ENCODE assay signal across 27 cellular contexts in genomic region chr10:6586501-6586900, GRCh38. TPM values are rescaled to one million over a fixed set of nuclear protein-coding genes. Genes with fewer than 3 reads are reported as not detected.
A peak's percentile ranks its signal among the peaks of the same experiment; 100 is the strongest.
DNase-seq lines count a peak whose midpoint lies in the region; ATAC-seq and TF ChIP-seq lines count a peak whose summit lies in the region.
"Had no signal": no experiment of that assay in that cellular context is flagged by ENCODE, and none has a peak within 500 bp of the region (broad histone marks: within the 10 kb centered on the region; RNA-seq: fewer than 3 reads in every experiment).

No MANE protein-coding gene starts in this region.

- peak overlapping the region; percentile 51 for H3K4me3 ChIP-seq in CD8-positive, alpha-beta T cell (ENCODE audit: low read depth, low read length)
- H3K4me3 ChIP-seq: adrenal gland, BLaER1, esophagus squamous epithelium, lower lobe of right lung, transverse colon had no signal

- peak overlapping the region; percentile 50 for H3K27ac ChIP-seq in CD8-positive, alpha-beta T cell (ENCODE audit: low read depth, low read length)
- H3K27ac ChIP-seq: adrenal gland, BLaER1, brain microvascular endothelial cell, esophagus squamous epithelium, KMS-11, lower lobe of right lung, transverse colon had no signal

- CTCF ChIA-PET in CD8-positive, alpha-beta T cell (lab: Charles Lee), result interaction anchor here (1.2 to 2.4 kb wide), 5 partner anchors 8 to 140 kb away, joined by 3 to 6 read pairs (median 5); no protein-coding TSS in a partner anchor

- peaks cover 86% of the 10 kb centered on the region for H3K36me3 Mint-ChIP-seq in activated CD4-positive, alpha-beta T cell treated with anti-CD3 and anti-CD28 coated beads, Interleukin-2, amount 10 ng/mL, durations not matched to agents 24 days and 14 days (ENCODE audit: low read depth)
- peaks cover 83% of the 10 kb centered on the region for H3K36me3 Mint-ChIP-seq in CD8-positive, alpha-beta T cell
- peaks cover 93% of the 10 kb centered on the region for H3K36me3 Mint-ChIP-seq in activated T-helper 17 cell treated with anti-CD3 and anti-CD28 coated beads, Interleukin-2, amount 50 U/mL, for 72 hours (ENCODE audit: low read depth)
- H3K36me3 Mint-ChIP-seq in natural killer cell, result peaks cover 39% of the 10 kb centered on the region

- H3K4me1 Mint-ChIP-seq in activated CD4-positive, alpha-beta T cell treated with anti-CD3 and anti-CD28 coated beads, Interleukin-2, amount 10 ng/mL, durations not matched to agents 24 days and 14 days, result peaks cover 80% of the 10 kb centered on the region
- peaks cover 89% of the 10 kb centered on the region for H3K4me1 Mint-ChIP-seq in CD8-positive, alpha-beta T cell (ENCODE audit: low read depth)
- peaks cover 61% of the 10 kb centered on the region for H3K4me1 Mint-ChIP-seq in activated T-helper 17 cell treated with anti-CD3 and anti-CD28 coated beads, Interleukin-2, amount 50 U/mL, for 72 hours
- H3K4me1 Mint-ChIP-seq in natural killer cell, result peaks cover 77 to 80% of the 10 kb centered on the region in 2 donors
- H3K4me1 Mint-ChIP-seq: activated B cell treated with CpG ODN at 0.5 μM for 24 hours had no signal

- peak; percentile 77 for DNase-seq in activated CD4-positive, alpha-beta T cell treated with anti-CD3 and anti-CD28 coated beads, Interleukin-2, amount 10 ng/mL, durations not matched to agents 24 days and 14 days
- no peak for DNase-seq in activated CD4-positive, alpha-beta T cell treated with anti-CD3 and anti-CD28 coated beads, Interleukin-2, amount 50 U/mL, for 4 hours
- DNase-seq in CD8-positive, alpha-beta T cell, result peak in 1 of 7 experiments; percentile 27
- DNase-seq in natural killer cell (no peak), Kasumi-1 (lab: John Stamatoyannopoulos, UW) (no peak), GM19238 (ENCODE audit: insufficient read length, low spot score) (no peak)
- DNase-seq: ACHN; activated B cell treated with CpG ODN at 0.5 μM for 24 hours; activated CD8-positive, alpha-beta memory T cell treated with anti-CD3 and anti-CD28 coated beads, Interleukin-2, amount 50 U/mL, for 4 hours; adrenal gland; brain microvascular endothelial cell; EL; endodermal cell; esophagus squamous epithelium; islet precursor cell; lower lobe of right lung; NCI-H187 treated with DMSO at 0.1 percent for 48 hours; NCI-H526 treated with DMSO at 0.1 percent for 48 hours; RPMI8226; small intestine; stimulated activated CD4-positive, alpha-beta T cell treated with anti-CD3 and anti-CD28 coated beads, Interleukin-4, amount 100 ng/mL, for 1 hour; T-helper 9 cell; transverse colon had no signal

- H3K9me3 Mint-ChIP-seq in activated CD4-positive, alpha-beta T cell treated with anti-CD3 and anti-CD28 coated beads, Interleukin-2, amount 10 ng/mL, durations not matched to agents 24 days and 14 days, result no peaks in the 10 kb centered on the region
- H3K9me3 Mint-ChIP-seq in CD8-positive, alpha-beta T cell, result no peaks in the 10 kb centered on the region
- H3K9me3 Mint-ChIP-seq in activated T-helper 17 cell treated with anti-CD3 and anti-CD28 coated beads, Interleukin-2, amount 50 U/mL, for 72 hours, result no peaks in the 10 kb centered on the region
- H3K9me3 Mint-ChIP-seq in natural killer cell, result no peaks in the 10 kb centered on the region
- H3K9me3 Mint-ChIP-seq: activated B cell treated with CpG ODN at 0.5 μM for 24 hours, endodermal cell had no signal

- intact Hi-C loops in activated CD4-positive, alpha-beta T cell treated with anti-CD3 and anti-CD28 coated beads, Interleukin-2, amount 10 ng/mL, durations not matched to agents 24 days and 14 days (cut with micrococcal nuclease), result no loop called here
- intact Hi-C loops in CD8-positive, alpha-beta T cell (cut with DNase I, micrococcal nuclease), result no loop called here
- intact Hi-C loops in natural killer cell (cut with micrococcal nuclease), result no loop called here

- ATAC-seq in CD8-positive, alpha-beta T cell, result peak; percentile 34
- peak; percentile 21 for ATAC-seq in activated T-helper 17 cell treated with anti-CD3 and anti-CD28 coated beads, Interleukin-2, amount 50 U/mL, for 72 hours (replicated peaks)
- no peak for ATAC-seq in natural killer cell
- ATAC-seq in HG03469 (IDR thresholded peaks at IDR 0.05; ENCODE audit: unreplicated experiment), result no peak
- ATAC-seq: lower lobe of right lung had no signal

- H3K9me3 ChIP-seq in CD8-positive, alpha-beta T cell (ENCODE audit: low read length), result no peaks in the 10 kb centered on the region
- H3K9me3 ChIP-seq: adrenal gland, BLaER1, esophagus squamous epithelium, lower lobe of right lung, transverse colon had no signal

- no peak for TF ChIP-seq CTCF in CD8-positive, alpha-beta T cell (IDR thresholded peaks at IDR 0.05)
- TF ChIP-seq CTCF in natural killer cell (IDR thresholded peaks at IDR 0.05), result no peak

- peaks cover 10% of the 10 kb centered on the region for H3K36me3 ChIP-seq in CD8-positive, alpha-beta T cell (ENCODE audit: insufficient read depth, low read length)
- H3K36me3 ChIP-seq: adrenal gland, brain microvascular endothelial cell, esophagus squamous epithelium, lower lobe of right lung, transverse colon had no signal

- peaks cover 65% of the 10 kb centered on the region for H3K4me1 ChIP-seq in CD8-positive, alpha-beta T cell (ENCODE audit: insufficient read depth, low read length)
- H3K4me1 ChIP-seq: adrenal gland, esophagus squamous epithelium, transverse colon had no signal

- H3K27me3 Mint-ChIP-seq in activated CD4-positive, alpha-beta T cell treated with anti-CD3 and anti-CD28 coated beads, Interleukin-2, amount 10 ng/mL, durations not matched to agents 24 days and 14 days, result no peaks in the 10 kb centered on the region
- no peaks in the 10 kb centered on the region for H3K27me3 Mint-ChIP-seq in CD8-positive, alpha-beta T cell (ENCODE audit: low read depth)
- H3K27me3 Mint-ChIP-seq in activated T-helper 17 cell treated with anti-CD3 and anti-CD28 coated beads, Interleukin-2, amount 50 U/mL, for 72 hours, result no peaks in the 10 kb centered on the region
- H3K27me3 Mint-ChIP-seq in natural killer cell (ENCODE audit: low read depth in 2 of 2), result no peaks in the 10 kb centered on the region

- POLR2A ChIA-PET in CD8-positive, alpha-beta T cell (lab: Charles Lee), result interaction anchor here (0.7 to 1.5 kb wide), 5 partner anchors 12 to 56 kb away, joined by 3 to 7 read pairs (median 3); no protein-coding TSS in a partner anchor

- H3K27ac Mint-ChIP-seq in activated CD4-positive, alpha-beta T cell treated with anti-CD3 and anti-CD28 coated beads, Interleukin-2, amount 10 ng/mL, durations not matched to agents 24 days and 14 days, result peak overlapping the region; percentile 92
- H3K27ac Mint-ChIP-seq in CD8-positive, alpha-beta T cell, result peak overlapping the region; percentile 97
- H3K27ac Mint-ChIP-seq in activated T-helper 17 cell treated with anti-CD3 and anti-CD28 coated beads, Interleukin-2, amount 50 U/mL, for 72 hours, result peak overlapping the region; percentile 92
- H3K27ac Mint-ChIP-seq in natural killer cell, result peak overlapping the region; percentile 52 to 85
- H3K27ac Mint-ChIP-seq: activated B cell treated with CpG ODN at 0.5 μM for 24 hours, endodermal cell had no signal

- peak overlapping the region; percentile 97 for H3K4me3 Mint-ChIP-seq in activated CD4-positive, alpha-beta T cell treated with anti-CD3 and anti-CD28 coated beads, Interleukin-2, amount 10 ng/mL, durations not matched to agents 24 days and 14 days
- peak overlapping the region; percentile 96 for H3K4me3 Mint-ChIP-seq in CD8-positive, alpha-beta T cell
- H3K4me3 Mint-ChIP-seq in activated T-helper 17 cell treated with anti-CD3 and anti-CD28 coated beads, Interleukin-2, amount 50 U/mL, for 72 hours, result peak overlapping the region; percentile 83
- peak overlapping the region; percentile 73 for H3K4me3 Mint-ChIP-seq in natural killer cell
- H3K4me3 Mint-ChIP-seq: activated B cell treated with CpG ODN at 0.5 μM for 24 hours, endodermal cell had no signal

- H3K27me3 ChIP-seq in CD8-positive, alpha-beta T cell (ENCODE audit: insufficient read depth, low read length), result no peaks in the 10 kb centered on the region
- H3K27me3 ChIP-seq: adrenal gland, BLaER1, brain microvascular endothelial cell, transverse colon had no signal

RNA-seq across cellular contexts. Expression of gene PRKCQ, which starts 6.4 kb away (rescaled TPM):
- 36.0 TPM in 2 replicates for total RNA-seq in activated CD4-positive, alpha-beta T cell treated with anti-CD3 and anti-CD28 coated beads, Interleukin-2, amount 10 ng/mL, durations not matched to agents 24 days and 14 days
- 10 to 100 TPM; 26.3 to 26.6 TPM for total RNA-seq in CD8-positive, alpha-beta T cell
- total RNA-seq in activated T-helper 17 cell treated with anti-CD3 and anti-CD28 coated beads, Interleukin-2, amount 50 U/mL, for 72 hours, result 10 to 100 TPM; 35.3 to 37.8 TPM
- 10 to 100 TPM; 46.5 to 69.5 (median 61.3) TPM for total RNA-seq in natural killer cell

Comparison
In these comparisons a context has a peak if more than half of its experiments do, and no peak if none do; other contexts are left out.
1. ATAC-seq: peak in CD8-positive, alpha-beta T cell (single experiment) and activated T-helper 17 cell treated with anti-CD3 and anti-CD28 coated beads, Interleukin-2, amount 50 U/mL, for 72 hours (single experiment); none in natural killer cell (0 of 3) and HG03469 (single experiment).
2. Peak in every context shown above with its lines, with median percentiles within 50 percentile points of each other: H3K27ac Mint-ChIP-seq and H3K4me3 Mint-ChIP-seq.